In the genomic region with DNA sequence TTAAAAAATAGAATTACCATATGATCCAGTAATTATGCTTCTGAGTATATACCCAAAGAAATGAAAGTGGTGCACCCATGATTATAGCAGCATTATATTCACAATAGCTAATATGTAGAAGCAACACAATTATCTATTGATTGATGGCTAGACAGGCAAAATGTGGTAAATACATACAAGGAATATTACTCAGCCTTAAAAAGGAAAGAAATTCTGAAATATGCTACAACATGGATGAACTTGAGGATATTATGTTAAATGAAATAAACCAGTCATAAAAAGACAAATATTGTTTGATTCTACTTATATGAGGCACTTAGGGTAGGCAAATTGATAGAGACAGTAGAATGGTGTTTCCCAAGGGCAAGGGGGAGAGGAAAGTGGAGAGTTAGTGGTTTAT, we compare ENCODE assay signal across 26 cellular contexts.
"Had no signal": no experiment of that assay in that cellular context is flagged by ENCODE, and none has a peak within 500 bp of the region (broad histone marks: within the 10 kb centered on the region; RNA-seq: fewer than 3 reads in every experiment).

No MANE protein-coding gene starts in this region.

- H3K36me3 ChIP-seq: colonic mucosa, esophagus muscularis mucosa, esophagus squamous epithelium, gastrocnemius medialis, gastroesophageal sphincter, heart left ventricle, heart right ventricle had no signal

- H3K4me3 ChIP-seq: colonic mucosa, coronary artery, dorsolateral prefrontal cortex, esophagus muscularis mucosa, esophagus squamous epithelium, gastrocnemius medialis, gastroesophageal sphincter, heart left ventricle, heart right ventricle had no signal

- FAIRE-seq: colon, endometrium, endothelial cell of umbilical vein, frontal cortex had no signal

- H3K9me3 ChIP-seq: colonic mucosa, esophagus muscularis mucosa, esophagus squamous epithelium, gastrocnemius medialis, gastroesophageal sphincter, heart left ventricle, heart right ventricle had no signal

- DNase-seq: colonic mucosa; cortex of kidney; dermis blood vessel endothelial cell; dorsolateral prefrontal cortex; effector CD4-positive, alpha-beta T cell; effector CD8-positive, alpha-beta T cell; effector memory CD4-positive, alpha-beta T cell; effector memory CD8-positive, alpha-beta T cell; endodermal cell; erythroblast; esophagus squamous epithelium; foreskin fibroblast; foreskin keratinocyte; gastrocnemius medialis; glutamatergic neuron; head of caudate nucleus; heart left ventricle; heart right ventricle had no signal

- H3K4me1 ChIP-seq: colonic mucosa, esophagus squamous epithelium had no signal

- H3K27ac ChIP-seq: colonic mucosa, coronary artery, dorsolateral prefrontal cortex, epithelial cell of prostate, esophagus muscularis mucosa, esophagus squamous epithelium, foreskin keratinocyte, gastrocnemius medialis, gastroesophageal sphincter, heart left ventricle, heart right ventricle had no signal
